12 cellular contexts compared by ENCODE assay signal in the genomic region with DNA sequence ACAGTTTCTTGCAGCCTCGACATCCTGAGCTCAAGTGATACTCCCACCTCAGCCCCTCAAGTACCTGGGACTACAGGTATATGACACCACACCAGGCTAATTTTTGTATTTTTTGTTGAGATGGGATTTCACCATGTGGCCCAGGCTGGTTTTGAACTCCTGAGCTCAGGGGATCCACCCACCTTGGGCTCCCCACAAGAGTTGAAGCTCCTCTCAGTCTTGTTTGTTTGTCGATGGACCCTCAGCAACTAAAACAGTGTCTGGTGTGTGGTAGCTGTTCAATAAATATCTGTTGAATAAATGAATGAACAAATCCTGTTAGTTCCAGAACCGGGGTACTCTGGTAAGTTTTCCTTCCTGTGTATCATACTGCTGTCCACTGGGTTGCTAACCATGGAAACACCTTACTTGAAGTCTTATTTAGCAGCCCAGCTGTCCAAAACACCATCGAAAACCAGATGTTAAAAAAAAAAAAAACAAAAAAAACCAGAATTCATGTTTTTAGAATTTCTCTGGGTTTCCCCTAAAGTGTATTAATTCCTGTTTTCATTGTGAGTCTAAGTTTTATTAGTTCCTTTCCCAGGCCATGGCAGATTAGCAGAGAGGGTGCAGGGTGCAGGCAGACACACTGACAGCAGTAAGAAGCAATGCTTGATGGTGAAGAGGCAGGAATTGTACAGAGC. TPM values are rescaled to one million over a fixed set of nuclear protein-coding genes. Genes with fewer than 3 reads are reported as not detected.
DNase-seq lines count a peak whose midpoint lies in the region; ATAC-seq and TF ChIP-seq lines count a peak whose summit lies in the region.
"Had no signal": no experiment of that assay in that cellular context is flagged by ENCODE, and none has a peak within 500 bp of the region (broad histone marks: within the 10 kb centered on the region; RNA-seq: fewer than 3 reads in every experiment).

No MANE protein-coding gene starts in this region.

- intact Hi-C loops in dendritic cell treated with granulocyte-macrophage colony-stimulating factor and Interleukin-4, amounts not matched to agents 40 ng/mL and 50 ng/mL, for 4 days (cut with micrococcal nuclease): loop anchor here (2.0 kb wide), 1 partner anchor 22 kb away; no protein-coding TSS in a partner anchor
- intact Hi-C loops in posterior cingulate gyrus (cut with DNase I): loop anchor here (10.0 kb wide), 1 partner anchor 148 kb away; no protein-coding TSS in a partner anchor

- in situ Hi-C loops in GM13976 (cut with MboI; ENCODE audit: low sequenced_read_pairs, unreplicated experiment): no loop called here

- no peaks in the 10 kb centered on the region for H3K9me3 Mint-ChIP-seq in dendritic cell treated with granulocyte-macrophage colony-stimulating factor and Interleukin-4, amounts not matched to agents 40 ng/mL and 50 ng/mL, for 4 days
- H3K9me3 Mint-ChIP-seq: CD8-positive, alpha-beta T cell had no signal

- H3K4me1 Mint-ChIP-seq in dendritic cell treated with granulocyte-macrophage colony-stimulating factor and Interleukin-4, amounts not matched to agents 40 ng/mL and 50 ng/mL, for 4 days (ENCODE audit: low read depth): peaks cover 27% of the 10 kb centered on the region

- peaks cover 11% of the 10 kb centered on the region for H3K27me3 Mint-ChIP-seq in dendritic cell treated with granulocyte-macrophage colony-stimulating factor and Interleukin-4, amounts not matched to agents 40 ng/mL and 50 ng/mL, for 4 days

- DNase-seq in GM13976 (ENCODE audit: low spot score): peak; percentile 52
- no peak for DNase-seq in H4 (ENCODE audit: low spot score)
- no peak for DNase-seq in posterior cingulate gyrus
- no peak for DNase-seq in retina
- DNase-seq: NCI-H2029 treated with DMSO at 0.1 percent for 48 hours, SHP77, thyroid gland had no signal

- no peak overlapping the region for H3K4me3 Mint-ChIP-seq in dendritic cell treated with granulocyte-macrophage colony-stimulating factor and Interleukin-4, amounts not matched to agents 40 ng/mL and 50 ng/mL, for 4 days
- H3K4me3 Mint-ChIP-seq: CD8-positive, alpha-beta T cell had no signal

- ATAC-seq in GM19468 (IDR thresholded peaks at IDR 0.05; ENCODE audit: extremely low read depth, unreplicated experiment): peak; percentile 62
- ATAC-seq in HG03095 (IDR thresholded peaks at IDR 0.05; ENCODE audit: unreplicated experiment): peak; percentile 63
- ATAC-seq in GM19324 (IDR thresholded peaks at IDR 0.05; ENCODE audit: low FRiP score, unreplicated experiment): no peak
- ATAC-seq: CD8-positive, alpha-beta T cell had no signal

- H3K36me3 Mint-ChIP-seq in dendritic cell treated with granulocyte-macrophage colony-stimulating factor and Interleukin-4, amounts not matched to agents 40 ng/mL and 50 ng/mL, for 4 days (ENCODE audit: low read depth): no peaks in the 10 kb centered on the region
- H3K36me3 Mint-ChIP-seq: CD8-positive, alpha-beta T cell had no signal

- TF ChIP-seq CTCF in GM13976 (IDR thresholded peaks at IDR 0.05; ENCODE audit: borderline replicate concordance, control extremely low read depth, extremely low read depth, insufficient read depth, missing control alignments): no peak

- H3K27ac Mint-ChIP-seq in dendritic cell treated with granulocyte-macrophage colony-stimulating factor and Interleukin-4, amounts not matched to agents 40 ng/mL and 50 ng/mL, for 4 days: peak overlapping the region; percentile 62
- H3K27ac Mint-ChIP-seq: CD8-positive, alpha-beta T cell had no signal

RNA-seq across cellular contexts. Expression of a gene that starts 7.8 kb away (rescaled TPM):
- total RNA-seq in H4 (2014; rRNA removed; shearing (Covaris generic)): 29.3 and 31.8 TPM in 2 replicates
